Comparison of ENCODE assay signal across 10 cellular contexts in genomic region chr3:56787784-56788256, GRCh38. TPM values are rescaled to one million over a fixed set of nuclear protein-coding genes. Genes with fewer than 3 reads are reported as not detected.
A peak's percentile ranks its signal among the peaks of the same experiment; 100 is the strongest.
DNase-seq lines count a peak whose midpoint lies in the region; ATAC-seq and TF ChIP-seq lines count a peak whose summit lies in the region.
"Had no signal": no experiment of that assay in that cellular context is flagged by ENCODE, and none has a peak within 500 bp of the region (broad histone marks: within the 10 kb centered on the region; RNA-seq: fewer than 3 reads in every experiment).

No MANE protein-coding gene starts in this region.

- H3K4me3 ChIP-seq in lung (no peak overlapping the region), vagina (no peak overlapping the region)

- peak; percentile 36 for DNase-seq in stimulated activated CD4-positive, alpha-beta T cell treated with anti-CD3 and anti-CD28 coated beads, Interleukin-4, amount 100 ng/mL, for 24 hours
- no peak for DNase-seq in stimulated activated CD4-positive, alpha-beta T cell treated with anti-CD3 and anti-CD28 coated beads, Interleukin-12 subunit alpha, Interleukin-12 subunit beta, amount 100 ng/mL, for 4 hours
- DNase-seq in activated T-cell treated with anti-CD3 and anti-CD28 coated beads, Interleukin-2, amount 50 U/mL, for 72 hours: peak; percentile 30 to 31
- DNase-seq in lung (ENCODE audit: low spot score) (no peak), vagina (ENCODE audit: extremely low spot score in 2 of 2) (no peak), DMS114 treated with DMSO at 0.1 percent for 48 hours (lab: John Stamatoyannopoulos, UW; ENCODE audit: unreplicated experiment) (no peak), NCI-H146 treated with DMSO at 0.1 percent for 48 hours (lab: John Stamatoyannopoulos, UW; ENCODE audit: unreplicated experiment) (no peak), NCI-H446 treated with DMSO at 0.1 percent for 48 hours (lab: John Stamatoyannopoulos, UW) (no peak)
- DNase-seq: C1 segment of cervical spinal cord; stimulated activated CD4-positive, alpha-beta T cell treated with anti-CD3 and anti-CD28 coated beads, Interleukin-2, amount 100 ng/mL, for 48 hours had no signal

- peaks cover 25 to 65% of the 10 kb centered on the region in 2 donors for H3K4me1 ChIP-seq in lung (ENCODE audit: control insufficient read depth in 2 of 2, insufficient read depth in 2 of 2, low read length in 2 of 2)
- peaks cover 45% of the 10 kb centered on the region for H3K4me1 ChIP-seq in vagina

- no peaks in the 10 kb centered on the region for H3K27me3 Mint-ChIP-seq in activated T-cell treated with anti-CD3 and anti-CD28 coated beads, Interleukin-2, amount 50 U/mL, for 72 hours (ENCODE audit: low read depth)

- H3K27ac ChIP-seq in lung (ENCODE audit: low read depth in 1 of 2, low read length in 1 of 2) (peak overlapping the region; percentile 74 to 86), vagina (peak overlapping the region; percentile 6)

- H3K36me3 ChIP-seq in lung (ENCODE audit: control insufficient read depth in 2 of 2, insufficient read depth in 2 of 2, low read length in 2 of 2): no peaks in the 10 kb centered on the region
- no peaks in the 10 kb centered on the region for H3K36me3 ChIP-seq in vagina

- H3K9me3 ChIP-seq in lung (ENCODE audit: control insufficient read depth in 2 of 2, insufficient read depth in 1 of 2, low read length in 1 of 2) (no peaks in the 10 kb centered on the region), vagina (no peaks in the 10 kb centered on the region)

- peak overlapping the region; percentile 66 to 68 for H3K4me3 Mint-ChIP-seq in activated T-cell treated with anti-CD3 and anti-CD28 coated beads, Interleukin-2, amount 50 U/mL, for 72 hours

- intact Hi-C loops in vagina (cut with DNase I): no loop called here

- no peaks in the 10 kb centered on the region for H3K9me3 Mint-ChIP-seq in activated T-cell treated with anti-CD3 and anti-CD28 coated beads, Interleukin-2, amount 50 U/mL, for 72 hours

- H3K36me3 Mint-ChIP-seq in activated T-cell treated with anti-CD3 and anti-CD28 coated beads, Interleukin-2, amount 50 U/mL, for 72 hours (ENCODE audit: insufficient read depth in 2 of 2): peaks cover 0 to 5% of the 10 kb centered on the region in 2 donors

- H3K27me3 ChIP-seq in lung (ENCODE audit: control insufficient read depth, insufficient read depth) (no peaks in the 10 kb centered on the region), vagina (no peaks in the 10 kb centered on the region)

- TF ChIP-seq CTCF in lung (IDR thresholded peaks at IDR 0.05; ENCODE audit: control extremely low read depth, extremely low read depth) (no peak), vagina (IDR thresholded peaks at IDR 0.05) (no peak)

- no peak for TF ChIP-seq POLR2A in vagina (IDR thresholded peaks at IDR 0.05)

- ATAC-seq in activated T-cell treated with anti-CD3 and anti-CD28 coated beads, Interleukin-2, amount 50 U/mL, for 72 hours (replicated peaks in 1 of 2): peak; percentile 12 to 19
- ATAC-seq in lung (ENCODE audit: insufficient read depth, low FRiP score): no peak

- WGBS in lung, 2 donors: 68 to 69% methylated on average over 6 of the region's 6 CpGs

- H3K27ac Mint-ChIP-seq in activated T-cell treated with anti-CD3 and anti-CD28 coated beads, Interleukin-2, amount 50 U/mL, for 72 hours: peak overlapping the region; percentile 81

- peaks cover 99% of the 10 kb centered on the region for H3K4me1 Mint-ChIP-seq in activated T-cell treated with anti-CD3 and anti-CD28 coated beads, Interleukin-2, amount 50 U/mL, for 72 hours (ENCODE audit: low read depth)

RNA-seq across cellular contexts. Expression of gene ARHGEF3, which starts 13.9 kb away (rescaled TPM):
- 10 to 100 TPM; 21.1 to 43.6 TPM for total RNA-seq in activated T-cell treated with anti-CD3 and anti-CD28 coated beads, Interleukin-2, amount 50 U/mL, for 72 hours
- total RNA-seq in lung: 10 to 100 TPM; 25.9 to 40.9 TPM
- 10 to 100 TPM; 10.4 to 16.0 TPM for polyA plus RNA-seq in lung
- 17.4 TPM for total RNA-seq in vagina

Comparison
In these comparisons a context has a peak if more than half of its experiments do, and no peak if none do; other contexts are left out.
1. DNase-seq: peak in stimulated activated CD4-positive, alpha-beta T cell treated with anti-CD3 and anti-CD28 coated beads, Interleukin-4, amount 100 ng/mL, for 24 hours (single experiment) and activated T-cell treated with anti-CD3 and anti-CD28 coated beads, Interleukin-2, amount 50 U/mL, for 72 hours (2 of 2); none in stimulated activated CD4-positive, alpha-beta T cell treated with anti-CD3 and anti-CD28 coated beads, Interleukin-12 subunit alpha, Interleukin-12 subunit beta, amount 100 ng/mL, for 4 hours (single experiment), lung (single experiment), vagina (0 of 2), DMS114 treated with DMSO at 0.1 percent for 48 hours (single experiment), NCI-H146 treated with DMSO at 0.1 percent for 48 hours (single experiment) and NCI-H446 treated with DMSO at 0.1 percent for 48 hours (single experiment).